ENCODE assay signal across 22 cellular contexts in the genomic region with DNA sequence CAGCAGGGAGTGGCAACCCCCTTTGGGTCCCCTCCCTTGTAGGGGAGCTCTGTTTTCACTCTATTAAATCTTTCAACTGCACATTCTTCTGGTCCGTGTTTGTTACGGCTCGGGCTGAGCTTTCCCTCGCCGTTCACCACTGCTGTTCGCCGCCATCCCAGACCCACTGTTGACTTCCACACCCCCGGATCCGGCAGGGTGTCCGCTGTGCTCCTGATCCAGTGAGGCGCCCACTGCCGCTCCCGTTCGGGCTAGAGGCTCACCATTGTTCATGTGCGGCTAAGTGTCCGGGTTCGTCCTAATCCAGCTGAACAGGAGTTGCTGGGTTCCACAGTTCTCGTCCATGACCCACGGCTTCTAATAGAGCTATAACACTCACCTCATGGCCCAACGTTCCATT.
"Had no signal": no experiment of that assay in that cellular context is flagged by ENCODE, and none has a peak within 500 bp of the region (broad histone marks: within the 10 kb centered on the region; RNA-seq: fewer than 3 reads in every experiment).

No MANE protein-coding gene starts in this region.

- ATAC-seq: naive thymus-derived CD4-positive, alpha-beta T cell; natural killer cell; pancreas; psoas muscle; right cardiac atrium; right lobe of liver; stimulated activated effector memory CD8-positive, alpha-beta T cell treated with anti-CD3 and anti-CD28 coated beads, Interleukin-12 subunit alpha, Interleukin-12 subunit beta, amount 100 ng/mL, for 72 hours; stimulated activated naive B cell treated with anti-CD40 and anti-IgM and Interleukin-4, amounts not matched to agents 10 μg/mL and 1 μg/mL and 100 μg/mL, for 72 hours; upper lobe of right lung had no signal

- H3K36me3 ChIP-seq: neutrophil, pancreas, right lobe of liver, sigmoid colon, stomach, tibial artery, transverse colon, upper lobe of right lung, vagina had no signal

- H3K9me3 ChIP-seq: neutrophil, pancreas, psoas muscle, right lobe of liver, sigmoid colon, stomach, tibial artery, transverse colon, upper lobe of right lung, vagina had no signal

- H3K27ac ChIP-seq: neutrophil, pancreas, psoas muscle, right lobe of liver, sigmoid colon, stomach, tibial artery, transverse colon, upper lobe of right lung, vagina had no signal

- H3K27me3 ChIP-seq: neutrophil, right lobe of liver, sigmoid colon, stomach, tibial artery, transverse colon, upper lobe of right lung, vagina had no signal

- H3K4me1 ChIP-seq: pancreas, psoas muscle, right lobe of liver, sigmoid colon, stomach, tibial artery, transverse colon, upper lobe of right lung, vagina had no signal

- DNase-seq: naive thymus-derived CD4-positive, alpha-beta T cell; natural killer cell; nucleus accumbens; pancreas; right lobe of liver; sigmoid colon; small intestine; stimulated activated CD4-positive, alpha-beta T cell treated with anti-CD3 and anti-CD28 coated beads, Interleukin-15, amount 100 ng/mL, for 24 hours; stimulated activated CD4-positive, alpha-beta T cell treated with anti-CD3 and anti-CD28 coated beads, Interleukin-2, amount 100 ng/mL, for 24 hours; stimulated activated CD4-positive, alpha-beta T cell treated with anti-CD3 and anti-CD28 coated beads, Interleukin-2, amount 100 ng/mL, for 48 hours; stimulated activated CD4-positive, alpha-beta T cell treated with anti-CD3 and anti-CD28 coated beads, Interleukin-4, amount 100 ng/mL, for 24 hours; stimulated activated naive B cell treated with anti-CD40 and anti-IgM and Interleukin-4, amounts not matched to agents 10 μg/mL and 1 μg/mL and 100 μg/mL, for 72 hours; stimulated activated naive CD4-positive, alpha-beta T cell treated with Interleukin-2 at 50 U/mL for 16 hours; stomach; tibial artery; transverse colon; upper lobe of right lung had no signal

- H3K4me3 ChIP-seq: pancreas, psoas muscle, right lobe of liver, sigmoid colon, stomach, tibial artery, transverse colon, upper lobe of right lung, vagina had no signal
